ENCODE assay signal across 13 cellular contexts in genomic region chr11:61893981-61894380, GRCh38. TPM values are rescaled to one million over a fixed set of nuclear protein-coding genes. Genes with fewer than 3 reads are reported as not detected.
DNase-seq lines count a peak whose midpoint lies in the region; ATAC-seq, FAIRE-seq and TF ChIP-seq lines count a peak whose summit lies in the region.
"Had no signal": no experiment of that assay in that cellular context is flagged by ENCODE, and none has a peak within 500 bp of the region (broad histone marks: within the 10 kb centered on the region; RNA-seq: fewer than 3 reads in every experiment).

No MANE protein-coding gene starts in this region.

- H3K4me3 ChIP-seq in AG04450 (ENCODE audit: low read depth, low read length) (no peak overlapping the region), IMR-90 (ENCODE audit: insufficient read depth, low read depth, low read length) (no peak overlapping the region), kidney (ENCODE audit: low read length in 2 of 2) (no peak overlapping the region)

- no peak overlapping the region for H2BK5ac ChIP-seq in IMR-90 (ENCODE audit: low read depth, low read length, poor library complexity, severe bottlenecking)

- H3K36me3 Mint-ChIP-seq in memory B cell: no peaks in the 10 kb centered on the region
- H3K36me3 Mint-ChIP-seq: stimulated activated naive B cell treated with anti-CD40 and anti-IgM and Interleukin-4, amounts not matched to agents 10 μg/mL and 1 μg/mL and 100 μg/mL, for 72 hours had no signal

- no peak overlapping the region for H3K23ac ChIP-seq in IMR-90 (ENCODE audit: low read depth, low read length)

- peaks cover 3% of the 10 kb centered on the region; the same call in 1 of the 2 replicates for H4K20me1 ChIP-seq in IMR-90 (ENCODE audit: insufficient read depth, low read length)

- CTCF ChIA-PET in AG04450 (lab: Charles Lee) (interaction anchor here (2.5 kb wide), 1 partner anchor 188 kb away, joined by 11 read pairs; no protein-coding TSS in a partner anchor), IMR-90 (lab: Yijun Ruan, JAX) (interaction anchor here (1.1 kb wide), 1 partner anchor 188 kb away, joined by 6 read pairs; no protein-coding TSS in a partner anchor)

- TF ChIP-seq POLR2A in IMR-90 (IDR thresholded peaks at IDR 0.05; ENCODE audit: low read depth, low read length): no peak

- no peaks in the 10 kb centered on the region for H3K9me3 Mint-ChIP-seq in memory B cell
- H3K9me3 Mint-ChIP-seq: stimulated activated naive B cell treated with anti-CD40 and anti-IgM and Interleukin-4, amounts not matched to agents 10 μg/mL and 1 μg/mL and 100 μg/mL, for 72 hours had no signal

- ATAC-seq in IMR-90 (ENCODE audit: low read depth) (peak; percentile 4), memory B cell (ENCODE audit: low read depth) (no peak)
- ATAC-seq: stimulated activated naive B cell treated with anti-CD40 and anti-IgM and Interleukin-4, amounts not matched to agents 10 μg/mL and 1 μg/mL and 100 μg/mL, for 72 hours had no signal

- no peak overlapping the region for H2AK9ac ChIP-seq in IMR-90 (replicated peaks; ENCODE audit: low read depth, low read length, poor library complexity)

- no peak overlapping the region for H2AFZ ChIP-seq in IMR-90 (replicated peaks; ENCODE audit: low read length, poor library complexity)

- H2BK15ac ChIP-seq in IMR-90 (ENCODE audit: low read depth, low read length): no peak overlapping the region

- H3K4me2 ChIP-seq in IMR-90 (ENCODE audit: low read depth, low read length): no peak overlapping the region

- peak overlapping the region; percentile 67; the same call in 1 of the 2 replicates for H2BK120ac ChIP-seq in IMR-90 (ENCODE audit: low read depth, low read length)

- H3K18ac ChIP-seq in IMR-90 (ENCODE audit: low read depth, low read length): peak overlapping the region; percentile 14; the same call in 1 of the 2 replicates

- H3K36me3 ChIP-seq in IMR-90 (ENCODE audit: control insufficient read depth, insufficient read depth, low read length): no peaks in the 10 kb centered on the region
- peaks cover 0 to 8% of the 10 kb centered on the region in 2 donors for H3K36me3 ChIP-seq in kidney (ENCODE audit: control insufficient read depth in 1 of 2, insufficient read depth in 2 of 2, low read length in 2 of 2)

- peak overlapping the region; percentile 35; the same call in 1 of the 2 replicates for H4K91ac ChIP-seq in IMR-90 (ENCODE audit: insufficient read depth, low read depth, low read length)

- BruUV-seq in IMR-90 (replicated peaks; lab: Mats Ljungman, UMichigan): no TSS peak

- H3K27me3 ChIP-seq in AG04450 (ENCODE audit: control insufficient read depth, insufficient read depth, low read length): no peaks in the 10 kb centered on the region
- no peaks in the 10 kb centered on the region for H3K27me3 ChIP-seq in IMR-90 (ENCODE audit: control insufficient read depth, insufficient read depth, low read length)

- no peak overlapping the region for H2AK5ac ChIP-seq in IMR-90 (ENCODE audit: low read depth, low read length)

- no peak overlapping the region for H4K5ac ChIP-seq in IMR-90 (ENCODE audit: low read depth, low read length)

- H2BK20ac ChIP-seq in IMR-90 (ENCODE audit: low read depth, low read length): no peak overlapping the region

- dilution Hi-C loops in IMR-90 (cut with HindIII; ENCODE audit: low sequenced_read_pairs, unreplicated experiment): no loop called here

- peak overlapping the region; percentile 35 for H3K27ac Mint-ChIP-seq in memory B cell
- H3K27ac Mint-ChIP-seq: stimulated activated naive B cell treated with anti-CD40 and anti-IgM and Interleukin-4, amounts not matched to agents 10 μg/mL and 1 μg/mL and 100 μg/mL, for 72 hours had no signal

- H3K4me1 Mint-ChIP-seq in memory B cell: peaks cover 12% of the 10 kb centered on the region

- peaks cover 4 to 17% of the 10 kb centered on the region in 2 experiments; a peak in 3 of 4 replicates for H3K79me1 ChIP-seq in IMR-90 (ENCODE audit: low read depth in 1 of 2, low read length in 2 of 2)

- no peak overlapping the region for H3K4ac ChIP-seq in IMR-90 (ENCODE audit: low read depth, low read length)

- TF ChIP-seq RAD21 in IMR-90 (IDR thresholded peaks at IDR 0.05; ENCODE audit: low read length): no peak

- H4K8ac ChIP-seq in IMR-90 (ENCODE audit: low read depth in 2 of 2, low read length in 2 of 2): peak overlapping the region in 1 of 2 experiments; percentile 69; a peak in 1 of 4 replicates

- DNase-seq in AG04450 (ENCODE audit: low read depth, low spot score) (peak; percentile 65), IMR-90 (peak; percentile 94), brain pericyte (ENCODE audit: low read depth, low spot score) (peak; percentile 41), memory B cell (ENCODE audit: low spot score in 2 of 2) (no peak), NCI-H2081 (lab: John Stamatoyannopoulos, UW) (no peak), kidney (no peak), cardiac septum (ENCODE audit: low spot score) (no peak)
- no peak for DNase-seq in activated CD4-positive, alpha-beta T cell treated with anti-CD3 and anti-CD28 coated beads, Interleukin-2, amount 50 U/mL, for 48 hours
- DNase-seq: activated CD4-positive, alpha-beta T cell treated with anti-CD3 and anti-CD28 coated beads for 4 hours; NCI-H1092 treated with DMSO at 0.1 percent for 48 hours; NCI-H774; stimulated activated CD4-positive, alpha-beta T cell treated with anti-CD3 and anti-CD28 coated beads, Interleukin-1b, Interleukin-23, amount 100 ng/mL, for 48 hours; stimulated activated naive B cell treated with anti-CD40 and anti-IgM and Interleukin-4, amounts not matched to agents 10 μg/mL and 1 μg/mL and 100 μg/mL, for 72 hours had no signal

- no peak overlapping the region for H3K9ac ChIP-seq in IMR-90 (ENCODE audit: low read depth, low read length)
- H3K9ac ChIP-seq in kidney (ENCODE audit: low read length in 2 of 2): no peak overlapping the region

- peak overlapping the region; percentile 75 for H3K27ac ChIP-seq in AG04450 (ENCODE audit: low read depth, low read length)
- peak overlapping the region; percentile 69; the same call in 1 of the 2 replicates for H3K27ac ChIP-seq in IMR-90 (ENCODE audit: insufficient read depth, low read length)
- H3K27ac ChIP-seq in kidney (ENCODE audit: low read depth in 2 of 2, low read length in 2 of 2): no peak overlapping the region

- FAIRE-seq in kidney (lab: Jason Lieb, UNC): no peak

- no peaks in the 10 kb centered on the region for H3K9me1 ChIP-seq in IMR-90 (ENCODE audit: insufficient read depth, low read length)

- in situ Hi-C loops in IMR-90 (cut with MboI; ENCODE audit: low sequenced_read_pairs): no loop called here

- H3K56ac ChIP-seq in IMR-90 (ENCODE audit: extremely low read depth, insufficient read depth, low read length): no peak overlapping the region

- intact Hi-C loops in IMR-90 (cut with micrococcal nuclease) (no loop called here), kidney (cut with DNase I) (no loop called here), cardiac septum (cut with DNase I) (no loop called here)

- no peak overlapping the region for H3K4me3 Mint-ChIP-seq in memory B cell
- H3K4me3 Mint-ChIP-seq: stimulated activated naive B cell treated with anti-CD40 and anti-IgM and Interleukin-4, amounts not matched to agents 10 μg/mL and 1 μg/mL and 100 μg/mL, for 72 hours had no signal

- H3K4me1 ChIP-seq in IMR-90 (ENCODE audit: control insufficient read depth, insufficient read depth, low read length): peaks cover 12% of the 10 kb centered on the region
- peaks cover 8 to 10% of the 10 kb centered on the region in 2 donors for H3K4me1 ChIP-seq in kidney (ENCODE audit: control insufficient read depth in 1 of 2, insufficient read depth in 1 of 2, low read depth in 1 of 2, low read length in 2 of 2)

- no peak overlapping the region for H3K14ac ChIP-seq in IMR-90 (replicated peaks; ENCODE audit: low read depth, low read length)

- no CpG with 5 or more reads among the region's 5 CpGs for WGBS in IMR-90 (ENCODE audit: extremely low coverage in 2 of 2, insufficient read length in 1 of 2), 2 experiments

- no peaks in the 10 kb centered on the region for H3K27me3 Mint-ChIP-seq in memory B cell
- H3K27me3 Mint-ChIP-seq: stimulated activated naive B cell treated with anti-CD40 and anti-IgM and Interleukin-4, amounts not matched to agents 10 μg/mL and 1 μg/mL and 100 μg/mL, for 72 hours had no signal

- POLR2A ChIA-PET in AG04450 (lab: Yijun Ruan, JAX): no interaction called here
- POLR2A ChIA-PET in IMR-90 (lab: Charles Lee; ENCODE audit: unreplicated experiment): no interaction called here

- H3K9me3 ChIP-seq in AG04450 (ENCODE audit: control insufficient read depth, insufficient read depth, low read length) (no peaks in the 10 kb centered on the region), IMR-90 (ENCODE audit: control insufficient read depth, insufficient read depth, low read length) (no peaks in the 10 kb centered on the region), kidney (ENCODE audit: control insufficient read depth in 1 of 2, low read length in 2 of 2) (no peaks in the 10 kb centered on the region)

- TF ChIP-seq CTCF in AG04450 (IDR thresholded peaks at IDR 0.05; ENCODE audit: low read depth, low read length) (no peak), IMR-90 (conservative IDR thresholded peaks at IDR 0.05; ENCODE audit: low read depth, low read length) (no peak), kidney (IDR thresholded peaks at IDR 0.05; ENCODE audit: borderline replicate concordance, extremely low read depth, insufficient read depth) (no peak)

RNA-seq across cellular contexts. Expression of gene FADS3, which starts 2.6 kb away (rescaled TPM):
- polyA plus RNA-seq in AG04450 (2011; rRNA removed) (38.9 and 52.9 TPM in 2 replicates), IMR-90 (2012; rRNA removed) (110 and 147 TPM in 2 replicates), kidney (ENCODE audit: insufficient read depth, low read depth, low replicate concordance) (20.5 TPM)
- 64.8 and 99.7 TPM in 2 replicates for polyA minus RNA-seq in AG04450 (2011; rRNA and poly(A)+ RNA removed)
- total RNA-seq in IMR-90 (2012; rRNA removed) (38.0 and 54.5 TPM in 2 replicates), kidney (58.2 TPM), cardiac septum (126 TPM)
- polyA plus RNA-seq in IMR-90 (2012; cell fraction: cytosol; rRNA removed): 34.0 and 101 TPM in 2 replicates
- 556 and 1,224 TPM in 2 replicates for polyA plus RNA-seq in IMR-90 (2012; cell fraction: nucleus; rRNA removed; ENCODE audit: low replicate concordance)

RNA-seq across cellular contexts. Expression of gene RAB3IL1, which starts 23.4 kb away (rescaled TPM):
- polyA plus RNA-seq in AG04450 (2011; rRNA removed) (2.7 and 3.6 TPM in 2 replicates), IMR-90 (2012; rRNA removed) (1.9 TPM in 2 replicates), kidney (ENCODE audit: insufficient read depth, low read depth, low replicate concordance) (27.8 TPM)
- 2.6 and 2.9 TPM in 2 replicates for polyA minus RNA-seq in AG04450 (2011; rRNA and poly(A)+ RNA removed)
- total RNA-seq in IMR-90 (2012; rRNA removed) (0.28 and 0.72 TPM in 2 replicates), kidney (14.6 TPM), cardiac septum (9.4 TPM)
- polyA plus RNA-seq in IMR-90 (2012; cell fraction: cytosol; rRNA removed): 0.84 and 2.4 TPM in 2 replicates
- polyA plus RNA-seq in IMR-90 (2012; cell fraction: nucleus; rRNA removed; ENCODE audit: low replicate concordance): 2.7 and 2.8 TPM in 2 replicates

RNA-seq across cellular contexts. Expression of gene BEST1, which starts 56.2 kb away (rescaled TPM):
- 2.6 TPM in 2 replicates for polyA plus RNA-seq in AG04450 (2011; rRNA removed)
- polyA minus RNA-seq in AG04450 (2011; rRNA and poly(A)+ RNA removed): 4.4 and 4.9 TPM in 2 replicates
- total RNA-seq in IMR-90 (2012; rRNA removed): 0.83 and 0.90 TPM in 2 replicates
- 1.2 and 1.4 TPM in 2 replicates for polyA plus RNA-seq in IMR-90 (2012; rRNA removed)
- polyA plus RNA-seq in IMR-90 (2012; cell fraction: cytosol; rRNA removed): 0.44 and 1.1 TPM in 2 replicates
- 6.3 and 7.2 TPM in 2 replicates for polyA plus RNA-seq in IMR-90 (2012; cell fraction: nucleus; rRNA removed; ENCODE audit: low replicate concordance)
- total RNA-seq in kidney: 7.1 TPM
- polyA plus RNA-seq in kidney (ENCODE audit: insufficient read depth, low read depth, low replicate concordance): 0.62 TPM
- 1.1 TPM for total RNA-seq in cardiac septum

Comparison
In these comparisons a context has a peak if more than half of its experiments do, and no peak if none do; other contexts are left out.
1. DNase-seq: peak in AG04450 (single experiment), IMR-90 (single experiment) and brain pericyte (single experiment); none in memory B cell (0 of 2), NCI-H2081 (0 of 2), kidney (single experiment), activated CD4-positive, alpha-beta T cell treated with anti-CD3 and anti-CD28 coated beads, Interleukin-2, amount 50 U/mL, for 48 hours (0 of 2) and cardiac septum (single experiment).
2. H3K27ac ChIP-seq: peak in AG04450 (single experiment) and IMR-90 (single experiment); none in kidney (0 of 2).